ENCODE assay signal across 9 cellular contexts in genomic region chr22:43883012-43883661, GRCh38. TPM values are rescaled to one million over a fixed set of nuclear protein-coding genes. Genes with fewer than 3 reads are reported as not detected.
DNase-seq lines count a peak whose midpoint lies in the region; ATAC-seq and TF ChIP-seq lines count a peak whose summit lies in the region.
"Had no signal": no experiment of that assay in that cellular context is flagged by ENCODE, and none has a peak within 500 bp of the region (broad histone marks: within the 10 kb centered on the region; RNA-seq: fewer than 3 reads in every experiment).

No MANE protein-coding gene starts in this region.

- no peak overlapping the region for H3K4me3 Mint-ChIP-seq in CD14-positive monocyte
- no peak overlapping the region for H3K4me3 Mint-ChIP-seq in effector memory CD8-positive, alpha-beta T cell
- no peak overlapping the region for H3K4me3 Mint-ChIP-seq in naive thymus-derived CD8-positive, alpha-beta T cell

- peaks cover 0 to 60% of the 10 kb centered on the region in 2 donors for H3K27me3 ChIP-seq in tibial artery

- H3K4me1 Mint-ChIP-seq in CD14-positive monocyte = no peaks in the 10 kb centered on the region
- peaks cover 14 to 16% of the 10 kb centered on the region in 2 donors for H3K4me1 Mint-ChIP-seq in effector memory CD8-positive, alpha-beta T cell (ENCODE audit: low read depth in 2 of 2)
- H3K4me1 Mint-ChIP-seq in naive thymus-derived CD8-positive, alpha-beta T cell = peaks cover 2 to 5% (median 5%) of the 10 kb centered on the region in 4 donors

- intact Hi-C loops in CD14-positive monocyte (cut with micrococcal nuclease) (no loop called here), tibial artery (cut with DNase I; ENCODE audit: low total_unique reads) (no loop called here)

- POLR2A ChIA-PET in naive thymus-derived CD8-positive, alpha-beta T cell (lab: Charles Lee) = no interaction called here

- ATAC-seq in GM21390 (IDR thresholded peaks at IDR 0.05; ENCODE audit: unreplicated experiment) (peak; percentile 48), GM21528 (IDR thresholded peaks at IDR 0.05; ENCODE audit: low FRiP score, unreplicated experiment) (no peak)
- peak; percentile 64 for ATAC-seq in effector memory CD8-positive, alpha-beta T cell (replicated peaks)
- ATAC-seq in naive thymus-derived CD8-positive, alpha-beta T cell = peak; percentile 59 to 66

- DNase-seq in CD14-positive monocyte (ENCODE audit: low spot score) (no peak), NCI-H345 treated with DMSO at 0.1 percent for 48 hours (lab: John Stamatoyannopoulos, UW; ENCODE audit: unreplicated experiment) (peak; percentile 25), tibial artery (no peak)
- peak; percentile 70 for DNase-seq in activated CD4-positive, alpha-beta T cell treated with anti-CD3 and anti-CD28 coated beads for 48 hours
- DNase-seq in effector memory CD8-positive, alpha-beta T cell = peak; percentile 28 to 37 (median 32)
- peak in 8 of 10 donors; percentile 20 to 51 (median 35) for DNase-seq in naive thymus-derived CD8-positive, alpha-beta T cell

- H3K4me1 ChIP-seq in tibial artery = no peaks in the 10 kb centered on the region

- H3K27ac ChIP-seq in tibial artery = no peak overlapping the region

- no peaks in the 10 kb centered on the region for H3K36me3 ChIP-seq in tibial artery

- H3K4me3 ChIP-seq in tibial artery = no peak overlapping the region

- TF ChIP-seq CTCF in CD14-positive monocyte (IDR thresholded peaks at IDR 0.05) = peak; percentile 66
- TF ChIP-seq CTCF in tibial artery (IDR thresholded peaks at IDR 0.05) = peak in 1 of 2 experiments; percentile 8

- H3K36me3 Mint-ChIP-seq in CD14-positive monocyte = no peaks in the 10 kb centered on the region
- peaks cover 6% of the 10 kb centered on the region for H3K36me3 Mint-ChIP-seq in effector memory CD8-positive, alpha-beta T cell (ENCODE audit: insufficient read depth)
- H3K36me3 Mint-ChIP-seq in naive thymus-derived CD8-positive, alpha-beta T cell = no peaks in the 10 kb centered on the region

- H3K27me3 Mint-ChIP-seq in CD14-positive monocyte (ENCODE audit: low read depth in 3 of 3) = peaks cover 0 to 12% (median 4%) of the 10 kb centered on the region in 3 donors
- H3K27me3 Mint-ChIP-seq in effector memory CD8-positive, alpha-beta T cell = peaks cover 31 to 77% of the 10 kb centered on the region in 2 donors
- peaks cover 13 to 69% (median 30%) of the 10 kb centered on the region in 5 donors for H3K27me3 Mint-ChIP-seq in naive thymus-derived CD8-positive, alpha-beta T cell

- no peak overlapping the region for H3K27ac Mint-ChIP-seq in CD14-positive monocyte
- H3K27ac Mint-ChIP-seq in effector memory CD8-positive, alpha-beta T cell = no peak overlapping the region
- H3K27ac Mint-ChIP-seq in naive thymus-derived CD8-positive, alpha-beta T cell = peak overlapping the region in 1 of 10 donors; percentile 64

- H3K9me3 ChIP-seq in tibial artery = no peaks in the 10 kb centered on the region

- H3K9me3 Mint-ChIP-seq in CD14-positive monocyte = no peaks in the 10 kb centered on the region
- peaks cover 0 to 2% of the 10 kb centered on the region in 2 donors for H3K9me3 Mint-ChIP-seq in effector memory CD8-positive, alpha-beta T cell
- no peaks in the 10 kb centered on the region for H3K9me3 Mint-ChIP-seq in naive thymus-derived CD8-positive, alpha-beta T cell

RNA-seq across cellular contexts. Expression of gene PNPLA5, which starts 8.7 kb away (rescaled TPM):
- polyA plus RNA-seq in CD14-positive monocyte = not detected
- not detected for total RNA-seq in naive thymus-derived CD8-positive, alpha-beta T cell
- not detected for polyA plus RNA-seq in naive thymus-derived CD8-positive, alpha-beta T cell
- total RNA-seq: skeletal muscle tissue had no signal

RNA-seq across cellular contexts. Expression of gene SULT4A1, which starts 20.8 kb away (rescaled TPM):
- polyA plus RNA-seq in CD14-positive monocyte = not detected
- not detected for total RNA-seq in naive thymus-derived CD8-positive, alpha-beta T cell
- not detected for polyA plus RNA-seq in naive thymus-derived CD8-positive, alpha-beta T cell

RNA-seq across cellular contexts. Expression of gene PNPLA3, which starts 40.5 kb away (rescaled TPM):
- not detected for polyA plus RNA-seq in CD14-positive monocyte
- under 1 TPM; 0.60 to 0.63 TPM for total RNA-seq in naive thymus-derived CD8-positive, alpha-beta T cell
- polyA plus RNA-seq in naive thymus-derived CD8-positive, alpha-beta T cell = not detected

Comparison
In these comparisons a context has a peak if more than half of its experiments do, and no peak if none do; other contexts are left out.
1. DNase-seq: peak in NCI-H345 treated with DMSO at 0.1 percent for 48 hours (single experiment), activated CD4-positive, alpha-beta T cell treated with anti-CD3 and anti-CD28 coated beads for 48 hours (single experiment), effector memory CD8-positive, alpha-beta T cell (3 of 3) and naive thymus-derived CD8-positive, alpha-beta T cell (8 of 10); none in CD14-positive monocyte (single experiment) and tibial artery (0 of 2).